Comparison of ENCODE assay signal across 8 cellular contexts in genomic region chr5:1792842-1793266, GRCh38. TPM values are rescaled to one million over a fixed set of nuclear protein-coding genes. Genes with fewer than 3 reads are reported as not detected.
DNase-seq lines count a peak whose midpoint lies in the region; ATAC-seq and TF ChIP-seq lines count a peak whose summit lies in the region.

No MANE protein-coding gene starts in this region.

- H3K4me3 Mint-ChIP-seq in T-helper 17 cell: peak overlapping the region; percentile 89

- TF ChIP-seq CTCF in AG04450 (IDR thresholded peaks at IDR 0.05; ENCODE audit: low read depth, low read length): no peak

- H3K27ac Mint-ChIP-seq in T-helper 17 cell: peak overlapping the region; percentile 98

- H3K36me3 ChIP-seq in adipocyte (ENCODE audit: control insufficient read depth, insufficient read depth, low read length, severe bottlenecking): peaks cover 17% of the 10 kb centered on the region

- peaks cover 44% of the 10 kb centered on the region for H3K4me1 Mint-ChIP-seq in T-helper 17 cell

- no peak overlapping the region for H3K9ac ChIP-seq in adipocyte (ENCODE audit: low read length)

- peak; percentile 62 for DNase-seq in AG04450 (ENCODE audit: low read depth, low spot score)
- peak; percentile 34 to 59 (median 57) for DNase-seq in T-helper 17 cell
- DNase-seq in adipocyte (ENCODE audit: low read depth): peak; percentile 20
- DNase-seq in non-pigmented ciliary epithelial cell (ENCODE audit: low read depth): peak; percentile 94
- no peak for DNase-seq in NCI-H146 (lab: John Stamatoyannopoulos, UW)
- DNase-seq in NCI-H2227 treated with DMSO at 0.1 percent for 48 hours (lab: John Stamatoyannopoulos, UW): no peak

- H3K4me1 ChIP-seq in adipocyte (ENCODE audit: control insufficient read depth, insufficient read depth, low read length): peaks cover 40% of the 10 kb centered on the region

- no peaks in the 10 kb centered on the region for H3K27me3 ChIP-seq in AG04450 (ENCODE audit: control insufficient read depth, insufficient read depth, low read length)
- H3K27me3 ChIP-seq in adipocyte (replicated peaks; ENCODE audit: control insufficient read depth, insufficient read depth, low read length): no peaks in the 10 kb centered on the region

- CTCF ChIA-PET in AG04450 (lab: Charles Lee): interaction anchor here (1.0 kb wide), 1 partner anchor 30 kb away, joined by 3 read pairs; no protein-coding TSS in a partner anchor

- peaks cover 27% of the 10 kb centered on the region for H3K9me3 ChIP-seq in AG04450 (ENCODE audit: control insufficient read depth, insufficient read depth, low read length)
- H3K9me3 ChIP-seq in T-helper 17 cell (ENCODE audit: control insufficient read depth, low read length, poor library complexity, severe bottlenecking): no peaks in the 10 kb centered on the region
- H3K9me3 ChIP-seq in adipocyte (ENCODE audit: control insufficient read depth, low read length): no peaks in the 10 kb centered on the region

- ATAC-seq in GM19351 (IDR thresholded peaks at IDR 0.05; ENCODE audit: unreplicated experiment) (peak; percentile 93), HG03432 (IDR thresholded peaks at IDR 0.05; ENCODE audit: unreplicated experiment) (peak; percentile 95), T-helper 17 cell (peak; percentile 96)

- peaks cover 2% of the 10 kb centered on the region for H3K36me3 Mint-ChIP-seq in T-helper 17 cell (ENCODE audit: low read depth)

- H3K27me3 Mint-ChIP-seq in T-helper 17 cell: no peaks in the 10 kb centered on the region

- H3K4me3 ChIP-seq in AG04450 (ENCODE audit: low read depth, low read length) (no peak overlapping the region), adipocyte (ENCODE audit: low read length) (no peak overlapping the region)

- POLR2A ChIA-PET in AG04450 (lab: Yijun Ruan, JAX): no interaction called here

- peak overlapping the region; percentile 57 for H3K27ac ChIP-seq in AG04450 (ENCODE audit: low read depth, low read length)

RNA-seq across cellular contexts. Expression of gene MRPL36, which starts 6.8 kb away (rescaled TPM):
- 104 and 118 TPM in 2 replicates for polyA plus RNA-seq in AG04450 (2011; rRNA removed)
- polyA minus RNA-seq in AG04450 (2011; rRNA and poly(A)+ RNA removed): 41.8 and 53.8 TPM in 2 replicates
- 10 to 100 TPM; 12.3 to 17.7 TPM for total RNA-seq in T-helper 17 cell

RNA-seq across cellular contexts. Expression of gene NDUFS6, which starts 8.4 kb away (rescaled TPM):
- polyA plus RNA-seq in AG04450 (2011; rRNA removed): 34.4 and 51.8 TPM in 2 replicates
- 24.8 and 26.5 TPM in 2 replicates for polyA minus RNA-seq in AG04450 (2011; rRNA and poly(A)+ RNA removed)
- 10 to 100 TPM; 15.2 to 24.7 TPM for total RNA-seq in T-helper 17 cell

Comparison
In these comparisons a context has a peak if more than half of its experiments do, and no peak if none do; other contexts are left out.
1. DNase-seq: peak in AG04450 (single experiment), T-helper 17 cell (3 of 3), adipocyte (single experiment) and non-pigmented ciliary epithelial cell (single experiment); none in NCI-H146 (single experiment) and NCI-H2227 treated with DMSO at 0.1 percent for 48 hours (single experiment).
2. Peak in every context shown above with its lines, with median percentiles within 50 percentile points of each other: ATAC-seq.